Comparison of ENCODE assay signal across 8 cellular contexts in genomic region chr7:73718438-73718881, GRCh38. TPM values are rescaled to one million over a fixed set of nuclear protein-coding genes. Genes with fewer than 3 reads are reported as not detected.
A peak's percentile ranks its signal among the peaks of the same experiment; 100 is the strongest.
DNase-seq lines count a peak whose midpoint lies in the region; ATAC-seq and TF ChIP-seq lines count a peak whose summit lies in the region.

No MANE protein-coding gene starts in this region.

- intact Hi-C loops in sciatic nerve (cut with DNase I): no loop called here

- no peaks in the 10 kb centered on the region for H3K9me3 Mint-ChIP-seq in activated CD4-positive, alpha-beta memory T cell treated with anti-CD3 and anti-CD28 coated beads, Interleukin-2, amount 10 ng/mL, durations not matched to agents 7 days and 5 days
- H3K9me3 Mint-ChIP-seq in glutamatergic neuron (ENCODE audit: unreplicated experiment): peaks cover 4% of the 10 kb centered on the region

- H3K36me3 Mint-ChIP-seq in activated CD4-positive, alpha-beta memory T cell treated with anti-CD3 and anti-CD28 coated beads, Interleukin-2, amount 10 ng/mL, durations not matched to agents 7 days and 5 days (ENCODE audit: low read depth): peaks cover 13% of the 10 kb centered on the region
- no peaks in the 10 kb centered on the region for H3K36me3 Mint-ChIP-seq in glutamatergic neuron (ENCODE audit: unreplicated experiment)

- DNase-seq in activated CD4-positive, alpha-beta memory T cell treated with anti-CD3 and anti-CD28 coated beads, Interleukin-2, amount 10 ng/mL, durations not matched to agents 7 days and 5 days: peak; percentile 36
- DNase-seq in glutamatergic neuron (no peak), sciatic nerve (ENCODE audit: low spot score) (no peak), ureter (ENCODE audit: low spot score) (no peak), NCI-H146 treated with DMSO at 0.1 percent for 48 hours (lab: John Stamatoyannopoulos, UW; ENCODE audit: unreplicated experiment) (no peak)
- DNase-seq in stimulated activated CD8-positive, alpha-beta memory T cell treated with anti-CD3 and anti-CD28 coated beads, Interleukin-4, amount 100 ng/mL, for 48 hours: peak; percentile 58

- ATAC-seq in HG02610 (IDR thresholded peaks at IDR 0.05; ENCODE audit: unreplicated experiment) (peak; percentile 2), sciatic nerve (no peak), GM18870 (IDR thresholded peaks at IDR 0.05; ENCODE audit: unreplicated experiment) (no peak)

- POLR2A ChIA-PET in activated CD4-positive, alpha-beta memory T cell treated with anti-CD3 and anti-CD28 coated beads, Interleukin-2, amount 10 ng/mL, durations not matched to agents 7 days and 5 days (lab: Charles Lee): interaction anchor here (1.0 to 2.2 kb wide), 6 partner anchors 12 to 196 kb away, joined by 3 to 11 read pairs (median 6); partner anchors contain the start of genes ABHD11 and BAZ1B

- TF ChIP-seq CTCF in glutamatergic neuron (IDR thresholded peaks at IDR 0.05; ENCODE audit: partially characterized antibody, unreplicated experiment): no peak

- H3K4me1 Mint-ChIP-seq in activated CD4-positive, alpha-beta memory T cell treated with anti-CD3 and anti-CD28 coated beads, Interleukin-2, amount 10 ng/mL, durations not matched to agents 7 days and 5 days: peaks cover 33% of the 10 kb centered on the region
- H3K4me1 Mint-ChIP-seq in glutamatergic neuron (ENCODE audit: low read depth, unreplicated experiment): peaks cover 7% of the 10 kb centered on the region

- CTCF ChIA-PET in activated CD4-positive, alpha-beta memory T cell treated with anti-CD3 and anti-CD28 coated beads, Interleukin-2, amount 10 ng/mL, durations not matched to agents 7 days and 5 days (lab: Charles Lee): interaction anchor here (0.6 to 2.3 kb wide), 4 partner anchors 10 to 132 kb away, joined by 3 to 10 read pairs (median 4); no protein-coding TSS in a partner anchor

- H3K4me3 Mint-ChIP-seq in activated CD4-positive, alpha-beta memory T cell treated with anti-CD3 and anti-CD28 coated beads, Interleukin-2, amount 10 ng/mL, durations not matched to agents 7 days and 5 days: peak overlapping the region; percentile 75
- H3K4me3 Mint-ChIP-seq in glutamatergic neuron (ENCODE audit: unreplicated experiment): peak overlapping the region; percentile 68

- H3K27ac Mint-ChIP-seq in activated CD4-positive, alpha-beta memory T cell treated with anti-CD3 and anti-CD28 coated beads, Interleukin-2, amount 10 ng/mL, durations not matched to agents 7 days and 5 days: peak overlapping the region; percentile 70
- H3K27ac Mint-ChIP-seq in glutamatergic neuron (ENCODE audit: unreplicated experiment): no peak overlapping the region

- H3K27me3 Mint-ChIP-seq in activated CD4-positive, alpha-beta memory T cell treated with anti-CD3 and anti-CD28 coated beads, Interleukin-2, amount 10 ng/mL, durations not matched to agents 7 days and 5 days: peaks cover 15% of the 10 kb centered on the region
- H3K27me3 Mint-ChIP-seq in glutamatergic neuron (ENCODE audit: unreplicated experiment): peaks cover 9% of the 10 kb centered on the region

RNA-seq across cellular contexts. Expression of gene STX1A, which starts 1.0 kb away (rescaled TPM):
- total RNA-seq in activated CD4-positive, alpha-beta memory T cell treated with anti-CD3 and anti-CD28 coated beads, Interleukin-2, amount 10 ng/mL, durations not matched to agents 7 days and 5 days: 10 to 100 TPM; 27.9 to 30.7 TPM
- total RNA-seq in glutamatergic neuron (ENCODE audit: unreplicated experiment) (119 TPM), sciatic nerve (7.5 TPM), ureter (8.4 TPM)

RNA-seq across cellular contexts. Expression of gene ABHD11, which starts 20.1 kb away (rescaled TPM):
- total RNA-seq in activated CD4-positive, alpha-beta memory T cell treated with anti-CD3 and anti-CD28 coated beads, Interleukin-2, amount 10 ng/mL, durations not matched to agents 7 days and 5 days: 10 to 100 TPM; 12.3 to 13.7 TPM
- total RNA-seq in glutamatergic neuron (ENCODE audit: unreplicated experiment) (13.9 TPM), sciatic nerve (10.7 TPM), ureter (47.7 TPM)

RNA-seq across cellular contexts. Expression of gene BUD23, which starts 35.1 kb away (rescaled TPM):
- 10 to 100 TPM; 57.0 to 57.2 TPM for total RNA-seq in activated CD4-positive, alpha-beta memory T cell treated with anti-CD3 and anti-CD28 coated beads, Interleukin-2, amount 10 ng/mL, durations not matched to agents 7 days and 5 days
- 42.6 TPM for total RNA-seq in glutamatergic neuron (ENCODE audit: unreplicated experiment)
- 47.4 TPM for total RNA-seq in sciatic nerve
- 69.6 TPM for total RNA-seq in ureter

RNA-seq across cellular contexts. Expression of gene DNAJC30, which starts 35.2 kb away (rescaled TPM):
- 1 to 10 TPM; 5.9 to 6.4 TPM for total RNA-seq in activated CD4-positive, alpha-beta memory T cell treated with anti-CD3 and anti-CD28 coated beads, Interleukin-2, amount 10 ng/mL, durations not matched to agents 7 days and 5 days
- total RNA-seq in glutamatergic neuron (ENCODE audit: unreplicated experiment) (8.4 TPM), sciatic nerve (10.5 TPM), ureter (16.5 TPM)

RNA-seq across cellular contexts. Expression of gene VPS37D, which starts 50.8 kb away (rescaled TPM):
- total RNA-seq in activated CD4-positive, alpha-beta memory T cell treated with anti-CD3 and anti-CD28 coated beads, Interleukin-2, amount 10 ng/mL, durations not matched to agents 7 days and 5 days: under 1 TPM; 0.33 to 0.40 TPM
- total RNA-seq in glutamatergic neuron (ENCODE audit: unreplicated experiment): 17.2 TPM
- 4.5 TPM for total RNA-seq in sciatic nerve
- total RNA-seq in ureter: 0.86 TPM

Comparison
In these comparisons a context has a peak if more than half of its experiments do, and no peak if none do; other contexts are left out.
1. DNase-seq: peak in activated CD4-positive, alpha-beta memory T cell treated with anti-CD3 and anti-CD28 coated beads, Interleukin-2, amount 10 ng/mL, durations not matched to agents 7 days and 5 days (single experiment) and stimulated activated CD8-positive, alpha-beta memory T cell treated with anti-CD3 and anti-CD28 coated beads, Interleukin-4, amount 100 ng/mL, for 48 hours (single experiment); none in glutamatergic neuron (single experiment), sciatic nerve (single experiment), ureter (single experiment) and NCI-H146 treated with DMSO at 0.1 percent for 48 hours (single experiment).